1 cellular context compared by ENCODE assay signal in the genomic region with DNA sequence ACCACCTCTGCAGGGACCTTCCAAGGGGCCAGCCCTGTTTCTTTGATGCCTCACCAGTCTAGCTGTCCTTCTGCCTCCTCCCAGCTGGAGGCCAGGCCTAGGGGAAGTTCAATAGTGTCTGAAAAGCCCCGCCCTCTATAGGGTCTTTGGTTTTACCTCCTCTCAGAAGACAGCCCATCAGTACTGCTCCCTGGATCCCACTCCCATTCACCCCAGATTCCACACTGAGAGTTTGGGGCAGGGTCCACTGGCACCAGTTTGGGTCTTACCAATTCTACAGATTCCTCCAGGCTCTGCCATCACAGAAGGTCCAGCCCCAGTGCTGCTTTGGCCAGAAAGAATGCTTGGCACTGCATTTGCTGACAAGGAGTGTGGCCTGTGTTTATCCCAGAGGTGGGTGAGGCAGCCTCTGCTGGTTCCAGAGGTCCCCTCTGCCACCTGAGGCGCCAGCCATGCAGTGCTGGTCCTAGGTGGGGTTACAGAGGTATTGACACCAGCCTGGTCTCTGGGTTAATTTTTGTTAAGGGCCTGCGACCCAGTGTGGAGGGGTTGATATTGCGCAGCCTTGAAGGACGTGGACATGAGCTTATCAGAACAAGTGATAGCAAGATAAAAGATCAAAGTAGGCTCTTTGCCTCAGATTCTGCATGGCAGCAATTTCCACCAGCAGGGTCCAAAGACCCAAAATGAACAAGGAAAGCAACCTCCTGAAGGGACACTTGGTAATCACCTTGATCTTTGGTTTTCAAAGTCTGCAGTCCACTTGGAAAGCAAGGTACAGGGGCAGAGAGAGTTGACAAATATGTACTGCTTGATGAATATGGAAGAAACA.
TF ChIP-seq lines count a peak whose summit lies in the region.

No MANE protein-coding gene starts in this region.

TF ChIP-seq in K562, 482 proteins besides CTCF, POLR2A, EP300 and RAD21 (continued from another document):
- TF ChIP-seq, protein P1, sequence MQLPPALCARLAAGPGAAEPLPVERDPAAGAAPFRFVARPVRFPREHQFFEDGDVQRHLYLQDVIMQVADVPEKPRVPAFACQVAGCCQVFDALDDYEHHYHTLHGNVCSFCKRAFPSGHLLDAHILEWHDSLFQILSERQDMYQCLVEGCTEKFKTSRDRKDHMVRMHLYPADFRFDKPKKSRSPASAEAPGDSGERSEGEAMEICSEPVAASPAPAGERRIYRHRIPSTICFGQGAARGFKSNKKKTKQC (CRISPR knock-in tag; IDR thresholded peaks at IDR 0.05) = no peak
- TF ChIP-seq CXXC5 (CRISPR knock-in tag; IDR thresholded peaks at IDR 0.05) (no peak), PCBP2 (IDR thresholded peaks at IDR 0.05; ENCODE audit: low read depth, low read length, poor library complexity, severe bottlenecking) (no peak), ZKSCAN8 (CRISPR knock-in tag; IDR thresholded peaks at IDR 0.05) (no peak), STAT5A (IDR thresholded peaks at IDR 0.05; ENCODE audit: borderline replicate concordance, low read length) (no peak), SP1 (CRISPR knock-in tag; IDR thresholded peaks at IDR 0.05) (no peak), ZNF140 (CRISPR knock-in tag; IDR thresholded peaks at IDR 0.05) (no peak), NELFE (IDR thresholded peaks at IDR 0.05; ENCODE audit: insufficient read depth, insufficient read length) (no peak), HNRNPL (IDR thresholded peaks at IDR 0.05; ENCODE audit: low read depth, low read length) (no peak)
- TF ChIP-seq, protein P2, sequence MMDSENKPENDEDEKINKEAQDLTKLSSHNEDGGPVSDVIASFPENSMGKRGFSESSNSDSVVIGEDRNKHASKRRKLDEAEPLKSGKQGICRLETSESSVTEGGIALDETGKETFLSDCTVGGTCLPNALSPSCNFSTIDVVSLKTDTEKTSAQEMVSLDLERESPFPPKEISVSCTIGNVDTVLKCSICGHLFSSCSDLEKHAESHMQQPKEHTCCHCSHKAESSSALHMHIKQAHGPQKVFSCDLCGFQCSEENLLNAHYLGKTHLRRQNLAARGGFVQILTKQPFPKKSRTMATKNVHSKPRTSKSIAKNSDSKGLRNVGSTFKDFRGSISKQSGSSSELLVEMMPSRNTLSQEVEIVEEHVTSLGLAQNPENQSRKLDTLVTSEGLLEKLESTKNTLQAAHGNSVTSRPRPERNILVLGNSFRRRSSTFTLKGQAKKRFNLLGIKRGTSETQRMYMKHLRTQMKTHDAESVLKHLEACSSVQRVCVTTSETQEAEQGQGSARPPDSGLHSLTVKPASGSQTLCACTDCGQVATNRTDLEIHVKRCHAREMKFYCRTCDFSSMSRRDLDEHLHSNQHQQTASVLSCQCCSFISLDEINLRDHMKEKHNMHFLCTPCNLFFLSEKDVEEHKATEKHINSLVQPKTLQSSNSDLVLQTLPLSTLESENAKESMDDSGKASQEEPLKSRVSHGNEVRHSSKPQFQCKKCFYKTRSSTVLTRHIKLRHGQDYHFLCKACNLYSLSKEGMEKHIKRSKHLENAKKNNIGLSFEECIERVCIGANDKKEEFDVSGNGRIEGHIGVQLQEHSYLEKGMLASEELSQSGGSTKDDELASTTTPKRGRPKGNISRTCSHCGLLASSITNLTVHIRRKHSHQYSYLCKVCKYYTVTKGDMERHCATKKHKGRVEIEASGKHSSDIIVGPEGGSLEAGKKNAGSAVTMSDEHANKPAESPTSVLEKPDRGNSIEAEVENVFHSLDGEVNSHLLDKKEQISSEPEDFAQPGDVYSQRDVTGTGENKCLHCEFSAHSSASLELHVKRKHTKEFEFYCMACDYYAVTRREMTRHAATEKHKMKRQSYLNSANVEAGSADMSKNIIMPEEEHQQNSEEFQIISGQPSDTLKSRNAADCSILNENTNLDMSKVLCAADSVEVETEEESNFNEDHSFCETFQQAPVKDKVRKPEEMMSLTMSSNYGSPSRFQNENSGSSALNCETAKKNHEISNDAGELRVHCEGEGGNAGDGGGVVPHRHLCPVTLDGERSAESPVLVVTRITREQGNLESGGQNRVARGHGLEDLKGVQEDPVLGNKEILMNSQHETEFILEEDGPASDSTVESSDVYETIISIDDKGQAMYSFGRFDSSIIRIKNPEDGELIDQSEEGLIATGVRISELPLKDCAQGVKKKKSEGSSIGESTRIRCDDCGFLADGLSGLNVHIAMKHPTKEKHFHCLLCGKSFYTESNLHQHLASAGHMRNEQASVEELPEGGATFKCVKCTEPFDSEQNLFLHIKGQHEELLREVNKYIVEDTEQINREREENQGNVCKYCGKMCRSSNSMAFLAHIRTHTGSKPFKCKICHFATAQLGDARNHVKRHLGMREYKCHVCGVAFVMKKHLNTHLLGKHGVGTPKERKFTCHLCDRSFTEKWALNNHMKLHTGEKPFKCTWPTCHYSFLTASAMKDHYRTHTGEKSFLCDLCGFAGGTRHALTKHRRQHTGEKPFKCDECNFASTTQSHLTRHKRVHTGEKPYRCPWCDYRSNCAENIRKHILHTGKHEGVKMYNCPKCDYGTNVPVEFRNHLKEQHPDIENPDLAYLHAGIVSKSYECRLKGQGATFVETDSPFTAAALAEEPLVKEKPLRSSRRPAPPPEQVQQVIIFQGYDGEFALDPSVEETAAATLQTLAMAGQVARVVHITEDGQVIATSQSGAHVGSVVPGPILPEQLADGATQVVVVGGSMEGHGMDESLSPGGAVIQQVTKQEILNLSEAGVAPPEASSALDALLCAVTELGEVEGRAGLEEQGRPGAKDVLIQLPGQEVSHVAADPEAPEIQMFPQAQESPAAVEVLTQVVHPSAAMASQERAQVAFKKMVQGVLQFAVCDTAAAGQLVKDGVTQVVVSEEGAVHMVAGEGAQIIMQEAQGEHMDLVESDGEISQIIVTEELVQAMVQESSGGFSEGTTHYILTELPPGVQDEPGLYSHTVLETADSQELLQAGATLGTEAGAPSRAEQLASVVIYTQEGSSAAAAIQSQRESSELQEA (IDR thresholded peaks at IDR 0.05; ENCODE audit: low read depth) = no peak
